18 cellular contexts compared by ENCODE assay signal in the genomic region with DNA sequence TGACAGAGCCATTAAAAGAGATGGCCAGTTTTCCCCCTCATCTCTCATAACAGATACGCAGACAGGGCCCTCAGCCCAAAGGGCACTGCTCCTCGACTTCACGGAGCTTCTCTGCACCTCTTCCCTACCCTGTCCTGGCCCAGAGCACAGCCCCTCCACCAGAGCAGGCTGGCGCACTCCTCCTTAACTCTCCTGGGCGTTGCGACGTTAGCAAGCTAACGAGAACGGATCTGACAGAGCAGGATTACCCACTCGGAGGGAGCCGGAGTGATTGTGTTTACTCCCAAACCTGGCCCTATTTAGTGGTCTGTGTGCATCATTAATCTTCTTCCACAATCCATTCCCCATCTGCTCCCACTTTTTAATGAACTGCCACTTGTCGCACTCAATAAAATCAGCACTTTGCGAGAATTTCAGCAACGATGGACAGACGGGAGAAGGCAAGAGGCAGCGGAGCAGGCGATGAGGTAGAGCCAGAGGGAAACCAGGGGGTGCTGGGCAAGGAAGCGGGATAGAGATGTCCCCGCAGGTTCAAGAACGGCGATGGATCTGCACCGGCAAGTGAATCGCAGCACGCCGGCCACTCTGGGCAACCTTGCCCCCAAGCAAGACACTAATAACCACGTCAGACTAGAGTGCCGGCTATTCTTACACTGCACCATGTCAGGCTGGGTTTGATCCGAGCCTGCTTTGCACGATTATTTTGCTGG.
"Had no signal": no experiment of that assay in that cellular context is flagged by ENCODE, and none has a peak within 500 bp of the region (broad histone marks: within the 10 kb centered on the region; RNA-seq: fewer than 3 reads in every experiment).

No MANE protein-coding gene starts in this region.

- H3K27me3 ChIP-seq: ascending aorta, upper lobe of left lung had no signal

- H3K27ac ChIP-seq: ascending aorta, heart left ventricle, left ventricle myocardium inferior, psoas muscle, upper lobe of left lung had no signal

- DNase-seq: activated CD4-positive, alpha-beta memory T cell treated with anti-CD3 and anti-CD28 coated beads, Interleukin-2, amount 10 ng/mL, durations not matched to agents 7 days and 5 days; activated CD4-positive, alpha-beta T cell treated with anti-CD3 and anti-CD28 coated beads for 1 hour; activated naive CD4-positive, alpha-beta T cell; foreskin melanocyte; heart left ventricle; left ventricle myocardium inferior; natural killer cell; occipital lobe; psoas muscle; stimulated activated naive CD4-positive, alpha-beta T cell had no signal

- FAIRE-seq: bronchial epithelial cell, endothelial cell of umbilical vein had no signal

- H3K4me3 ChIP-seq: ascending aorta, heart left ventricle, left ventricle myocardium inferior, psoas muscle, upper lobe of left lung had no signal

- H3K9me3 ChIP-seq: ascending aorta, heart left ventricle, left ventricle myocardium inferior, psoas muscle, upper lobe of left lung had no signal

- H3K27ac Mint-ChIP-seq: activated CD4-positive, alpha-beta memory T cell treated with anti-CD3 and anti-CD28 coated beads, Interleukin-2, amount 10 ng/mL, durations not matched to agents 7 days and 5 days; activated T-helper 1 cell treated with anti-CD3 and anti-CD28 coated beads, Interleukin-12 subunit alpha, Interleukin-12 subunit beta, Interleukin-2, Interleukin-4 antibody, amounts not matched to agents 30 ng/mL and 10 ng/mL and 1 ng/mL, durations not matched to agents 14 hours and 24 hours and 36 hours; memory B cell; natural killer cell; T-helper 2 cell treated with Interferon-gamma antibody and Interleukin-4, amounts not matched to agents 5 μg/mL and 100 μg/mL, for 36 hours had no signal

- H3K9me3 Mint-ChIP-seq: activated CD4-positive, alpha-beta memory T cell treated with anti-CD3 and anti-CD28 coated beads, Interleukin-2, amount 10 ng/mL, durations not matched to agents 7 days and 5 days; activated T-helper 1 cell treated with anti-CD3 and anti-CD28 coated beads, Interleukin-12 subunit alpha, Interleukin-12 subunit beta, Interleukin-2, Interleukin-4 antibody, amounts not matched to agents 30 ng/mL and 10 ng/mL and 1 ng/mL, durations not matched to agents 14 hours and 24 hours and 36 hours; natural killer cell; T-helper 2 cell treated with Interferon-gamma antibody and Interleukin-4, amounts not matched to agents 5 μg/mL and 100 μg/mL, for 36 hours had no signal

- H3K4me1 Mint-ChIP-seq: activated CD4-positive, alpha-beta memory T cell treated with anti-CD3 and anti-CD28 coated beads, Interleukin-2, amount 10 ng/mL, durations not matched to agents 7 days and 5 days; natural killer cell had no signal

- H3K36me3 Mint-ChIP-seq: natural killer cell had no signal

- H3K36me3 ChIP-seq: ascending aorta, heart left ventricle, left ventricle myocardium inferior, upper lobe of left lung had no signal

- H3K4me3 Mint-ChIP-seq: activated CD4-positive, alpha-beta memory T cell treated with anti-CD3 and anti-CD28 coated beads, Interleukin-2, amount 10 ng/mL, durations not matched to agents 7 days and 5 days; activated T-helper 1 cell treated with anti-CD3 and anti-CD28 coated beads, Interleukin-12 subunit alpha, Interleukin-12 subunit beta, Interleukin-2, Interleukin-4 antibody, amounts not matched to agents 30 ng/mL and 10 ng/mL and 1 ng/mL, durations not matched to agents 14 hours and 24 hours and 36 hours; memory B cell; natural killer cell; T-helper 2 cell treated with Interferon-gamma antibody and Interleukin-4, amounts not matched to agents 5 μg/mL and 100 μg/mL, for 36 hours had no signal

- ATAC-seq: heart left ventricle, natural killer cell, psoas muscle, sciatic nerve had no signal
